Comparison of ENCODE assay signal across 17 cellular contexts in the genomic region with DNA sequence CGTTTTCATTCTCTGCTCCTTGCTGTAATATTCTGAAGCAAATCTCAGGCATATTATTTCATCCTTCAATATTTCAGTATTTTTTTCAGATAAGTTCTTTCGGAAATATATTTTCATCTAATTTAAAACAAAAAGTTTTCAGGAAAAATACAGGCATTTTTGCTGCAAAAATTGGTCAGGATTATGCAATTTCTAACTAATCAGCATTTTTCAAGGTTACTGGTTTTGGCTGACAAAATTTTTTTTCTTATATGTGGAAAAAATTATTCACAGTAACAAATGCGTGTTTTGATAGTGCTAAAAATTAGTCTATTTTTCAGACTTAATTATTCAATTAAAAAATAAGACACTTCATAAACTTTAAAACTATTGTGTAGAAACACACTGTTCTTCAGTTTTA.
"Had no signal": no experiment of that assay in that cellular context is flagged by ENCODE, and none has a peak within 500 bp of the region (broad histone marks: within the 10 kb centered on the region; RNA-seq: fewer than 3 reads in every experiment).

No MANE protein-coding gene starts in this region.

- DNase-seq: activated CD4-positive, alpha-beta T cell treated with anti-CD3 and anti-CD28 coated beads, Interleukin-2, amount 50 U/mL, for 4 hours; activated CD4-positive, CD25-positive, alpha-beta regulatory T cell treated with anti-CD3 and anti-CD28 coated beads, Interleukin-2, amount 50 U/mL, for 72 hours; activated effector memory CD4-positive, alpha-beta T cell treated with Interleukin-2 at 50 U/mL for 16 hours; activated naive CD4-positive, alpha-beta T cell treated with anti-CD3 and anti-CD28 coated beads, Interleukin-2, amount 50 U/mL, for 16 hours; dorsolateral prefrontal cortex; endodermal cell; heart right ventricle; mucosa of descending colon; naive thymus-derived CD8-positive, alpha-beta T cell; posterior cingulate gyrus; stimulated activated CD4-positive, alpha-beta T cell treated with anti-CD3 and anti-CD28 coated beads, Interleukin-1b, Interleukin-23, amount 100 ng/mL, for 48 hours; stimulated activated naive CD8-positive, alpha-beta T cell treated with anti-CD3 and anti-CD28 coated beads, Interleukin-15, amount 100 ng/mL, for 72 hours; T-helper 1 cell; T1000 had no signal

- H3K36me3 ChIP-seq: cardiac muscle cell, gastroesophageal sphincter had no signal

- H3K27ac Mint-ChIP-seq: endodermal cell; naive thymus-derived CD8-positive, alpha-beta T cell; stimulated activated naive CD8-positive, alpha-beta T cell treated with anti-CD3 and anti-CD28 coated beads, Interleukin-15, amount 100 ng/mL, for 72 hours had no signal

- H3K27me3 Mint-ChIP-seq: stimulated activated naive CD8-positive, alpha-beta T cell treated with anti-CD3 and anti-CD28 coated beads, Interleukin-15, amount 100 ng/mL, for 72 hours had no signal

- H3K4me3 ChIP-seq: cardiac muscle cell, dorsolateral prefrontal cortex, gastroesophageal sphincter, heart right ventricle, mucosa of descending colon had no signal

- H3K27ac ChIP-seq: dorsolateral prefrontal cortex, gastroesophageal sphincter had no signal

- H3K9me3 Mint-ChIP-seq: endodermal cell; naive thymus-derived CD8-positive, alpha-beta T cell; stimulated activated naive CD8-positive, alpha-beta T cell treated with anti-CD3 and anti-CD28 coated beads, Interleukin-15, amount 100 ng/mL, for 72 hours had no signal

- FAIRE-seq: urothelium cell line had no signal

- H3K27me3 ChIP-seq: cardiac muscle cell, dorsolateral prefrontal cortex, gastroesophageal sphincter, heart right ventricle had no signal

- H3K9me3 ChIP-seq: gastroesophageal sphincter, heart right ventricle, mucosa of descending colon had no signal

- ATAC-seq: gastroesophageal sphincter; heart right ventricle; mucosa of descending colon; naive thymus-derived CD8-positive, alpha-beta T cell; stimulated activated naive CD8-positive, alpha-beta T cell treated with anti-CD3 and anti-CD28 coated beads, Interleukin-15, amount 100 ng/mL, for 72 hours had no signal

- H3K4me3 Mint-ChIP-seq: endodermal cell; naive thymus-derived CD8-positive, alpha-beta T cell; stimulated activated naive CD8-positive, alpha-beta T cell treated with anti-CD3 and anti-CD28 coated beads, Interleukin-15, amount 100 ng/mL, for 72 hours had no signal
